ENCODE assay signal across 8 cellular contexts in genomic region chr14:39432619-39433451, GRCh38. TPM values are rescaled to one million over a fixed set of nuclear protein-coding genes. Genes with fewer than 3 reads are reported as not detected.
DNase-seq lines count a peak whose midpoint lies in the region; ATAC-seq, FAIRE-seq and TF ChIP-seq lines count a peak whose summit lies in the region.

No MANE protein-coding gene starts in this region.

- no peaks in the 10 kb centered on the region for H3K36me3 Mint-ChIP-seq in progenitor cell of endocrine pancreas (ENCODE audit: insufficient read depth)

- peaks cover 0 to 33% of the 10 kb centered on the region in 2 donors for H3K4me1 ChIP-seq in right atrium auricular region

- H3K4me1 Mint-ChIP-seq in progenitor cell of endocrine pancreas (ENCODE audit: low read depth), result peaks cover 22% of the 10 kb centered on the region

- H3K27me3 Mint-ChIP-seq in progenitor cell of endocrine pancreas, result no peaks in the 10 kb centered on the region

- H3K36me3 ChIP-seq in SK-N-MC (ENCODE audit: insufficient read depth, low read length) (no peaks in the 10 kb centered on the region), right atrium auricular region (no peaks in the 10 kb centered on the region)

- peak in 1 of 2 donors; percentile 50 for TF ChIP-seq CTCF in right atrium auricular region (IDR thresholded peaks at IDR 0.05)
- TF ChIP-seq CTCF in progenitor cell of endocrine pancreas (IDR thresholded peaks at IDR 0.05; ENCODE audit: unreplicated experiment), result peak; percentile 19

- ATAC-seq in HG02588 (IDR thresholded peaks at IDR 0.05; ENCODE audit: unreplicated experiment), result peak; percentile 67

- H3K4me3 ChIP-seq in SK-N-MC, result peak overlapping the region; percentile 99
- H3K4me3 ChIP-seq in right atrium auricular region, result peak overlapping the region; percentile 67 to 97

- H3K9me3 Mint-ChIP-seq in progenitor cell of endocrine pancreas (ENCODE audit: low read depth), result no peaks in the 10 kb centered on the region

- DNase-seq in GM12892 (ENCODE audit: insufficient read length) (peak; percentile 43), MV-4-11 (lab: John Stamatoyannopoulos, UW) (peak; percentile 68), SK-N-MC (ENCODE audit: low read depth, low spot score) (no peak), amygdala (lab: John Stamatoyannopoulos, UW) (peak in 53 of 56 donors; percentile 58 to 96 (median 87)), right atrium auricular region (ENCODE audit: low spot score) (peak; percentile 92), progenitor cell of endocrine pancreas (ENCODE audit: low spot score, unreplicated experiment) (peak; percentile 86), foreskin melanocyte (no peak)

- peak overlapping the region; percentile 87 for H3K9ac ChIP-seq in SK-N-MC (ENCODE audit: insufficient read length)

- no peaks in the 10 kb centered on the region for H3K9me3 ChIP-seq in SK-N-MC (ENCODE audit: low read depth, low read length)
- H3K9me3 ChIP-seq in right atrium auricular region, result no peaks in the 10 kb centered on the region

- FAIRE-seq in GM12892 (lab: Jason Lieb, UNC), result no peak

- H3K27ac ChIP-seq in SK-N-MC, result peak overlapping the region; percentile 81; the same call in 1 of the 2 replicates
- peak overlapping the region; percentile 97 to 99 for H3K27ac ChIP-seq in right atrium auricular region

- H3K27me3 ChIP-seq in right atrium auricular region, result no peaks in the 10 kb centered on the region

- H3K27ac Mint-ChIP-seq in progenitor cell of endocrine pancreas, result peak overlapping the region; percentile 100

- H3K4me3 Mint-ChIP-seq in progenitor cell of endocrine pancreas (ENCODE audit: low read depth), result peak overlapping the region; percentile 100

- TF ChIP-seq POLR2A in GM12892 (IDR thresholded peaks at IDR 0.05; ENCODE audit: low read depth, low read length), result peak; percentile 69

RNA-seq across cellular contexts. Expression of gene FBXO33, which starts 0.6 kb away (rescaled TPM):
- 14.6 TPM for polyA plus RNA-seq in GM12892 (2012; ENCODE audit: missing spikeins)
- total RNA-seq in right atrium auricular region (1 to 10 TPM; 6.6 to 9.2 TPM), progenitor cell of endocrine pancreas (11.7 and 13.6 TPM in 2 replicates)

Comparison
In these comparisons a context has a peak if more than half of its experiments do, and no peak if none do; other contexts are left out.
1. DNase-seq: peak in GM12892 (single experiment), MV-4-11 (single experiment), amygdala (53 of 56), right atrium auricular region (single experiment) and progenitor cell of endocrine pancreas (single experiment); none in SK-N-MC (single experiment) and foreskin melanocyte (single experiment).